ENCODE assay signal across 8 cellular contexts in genomic region chr10:133274751-133275682, GRCh38. TPM values are rescaled to one million over a fixed set of nuclear protein-coding genes. Genes with fewer than 3 reads are reported as not detected.
DNase-seq lines count a peak whose midpoint lies in the region; ATAC-seq and TF ChIP-seq lines count a peak whose summit lies in the region.

No MANE protein-coding gene starts in this region.

- H3K4me1 ChIP-seq in CD8-positive, alpha-beta memory T cell (ENCODE audit: insufficient read depth, low read length): peaks cover 45% of the 10 kb centered on the region
- peaks cover 12% of the 10 kb centered on the region for H3K4me1 ChIP-seq in foreskin keratinocyte

- CTCF ChIA-PET in CD8-positive, alpha-beta memory T cell (lab: Charles Lee): interaction anchor here (0.8 to 3.5 kb wide), 9 partner anchors 8 to 131 kb away, joined by 3 to 17 read pairs (median 5); no protein-coding TSS in a partner anchor

- no peaks in the 10 kb centered on the region for H3K9me3 Mint-ChIP-seq in CD8-positive, alpha-beta memory T cell
- no peaks in the 10 kb centered on the region for H3K9me3 Mint-ChIP-seq in nephron progenitor cell

- peak; percentile 47 for ATAC-seq in GM19468 (IDR thresholded peaks at IDR 0.05; ENCODE audit: extremely low read depth, unreplicated experiment)
- ATAC-seq in foreskin keratinocyte: peak; percentile 72

- POLR2A ChIA-PET in CD8-positive, alpha-beta memory T cell (lab: Charles Lee): interaction anchor here (1.0 to 1.5 kb wide), 3 partner anchors 11 to 115 kb away, joined by 3 to 8 read pairs (median 7); no protein-coding TSS in a partner anchor

- H3K36me3 ChIP-seq in CD8-positive, alpha-beta memory T cell (ENCODE audit: insufficient read depth, low read length): peaks cover 10% of the 10 kb centered on the region

- peak overlapping the region; percentile 93 for H3K27ac ChIP-seq in CD8-positive, alpha-beta memory T cell (ENCODE audit: low read depth, low read length)
- H3K27ac ChIP-seq in HL-60 (replicated peaks) (peak overlapping the region; percentile 92), foreskin keratinocyte (peak overlapping the region; percentile 97)

- H3K4me3 ChIP-seq in CD8-positive, alpha-beta memory T cell (ENCODE audit: low read length): peak overlapping the region; percentile 88
- H3K4me3 ChIP-seq in HL-60 (replicated peaks; ENCODE audit: insufficient read depth, low read length): peak overlapping the region; percentile 19

- TF ChIP-seq CTCF in HL-60 (IDR thresholded peaks at IDR 0.05; ENCODE audit: insufficient read depth, low read length) (no peak), foreskin keratinocyte (conservative IDR thresholded peaks at IDR 0.05) (no peak), nephron progenitor cell (IDR thresholded peaks at IDR 0.05) (no peak)

- peak overlapping the region; percentile 93 to 99 (median 96) for H3K27ac Mint-ChIP-seq in CD8-positive, alpha-beta memory T cell
- no peak overlapping the region for H3K27ac Mint-ChIP-seq in nephron progenitor cell

- no peaks in the 10 kb centered on the region for H3K27me3 ChIP-seq in CD8-positive, alpha-beta memory T cell (ENCODE audit: insufficient read depth, low read length, poor library complexity, severe bottlenecking)
- no peaks in the 10 kb centered on the region for H3K27me3 ChIP-seq in HL-60 (ENCODE audit: insufficient read depth, poor library complexity, severe bottlenecking)
- no peaks in the 10 kb centered on the region for H3K27me3 ChIP-seq in foreskin keratinocyte

- DNase-seq in CD8-positive, alpha-beta memory T cell: peak; percentile 71 to 92 (median 80)
- peak; percentile 89 to 90 for DNase-seq in HL-60 (ENCODE audit: low read depth in 1 of 2, low spot score in 1 of 2)
- peak; percentile 72 to 84 for DNase-seq in activated CD4-positive, alpha-beta T cell treated with anti-CD3 and anti-CD28 coated beads, Interleukin-2, amount 50 U/mL, for 24 hours (ENCODE audit: low read depth in 1 of 2, low spot score in 1 of 2)
- DNase-seq in foreskin keratinocyte: peak; percentile 82 to 93
- peak; percentile 65 for DNase-seq in stimulated activated CD8-positive, alpha-beta memory T cell treated with anti-CD3 and anti-CD28 coated beads, Interleukin-7, amount 100 ng/mL, for 24 hours (ENCODE audit: low read depth)
- DNase-seq in NCI-H2196 (lab: John Stamatoyannopoulos, UW; ENCODE audit: unreplicated experiment): no peak
- DNase-seq in nephron progenitor cell: no peak

- H3K9me3 ChIP-seq in CD8-positive, alpha-beta memory T cell (ENCODE audit: low read length): no peaks in the 10 kb centered on the region

- no peaks in the 10 kb centered on the region for H3K27me3 Mint-ChIP-seq in CD8-positive, alpha-beta memory T cell
- peaks cover 13% of the 10 kb centered on the region for H3K27me3 Mint-ChIP-seq in nephron progenitor cell (ENCODE audit: low read depth, poor library complexity)

- H3K4me1 Mint-ChIP-seq in CD8-positive, alpha-beta memory T cell: peaks cover 23 to 50% (median 34%) of the 10 kb centered on the region in 3 donors
- peaks cover 35% of the 10 kb centered on the region for H3K4me1 Mint-ChIP-seq in nephron progenitor cell

- H3K36me3 Mint-ChIP-seq in CD8-positive, alpha-beta memory T cell: peaks cover 0 to 35% (median 0%) of the 10 kb centered on the region in 3 donors
- no peaks in the 10 kb centered on the region for H3K36me3 Mint-ChIP-seq in nephron progenitor cell (ENCODE audit: low read depth)

- peak overlapping the region; percentile 88 to 97 (median 91) for H3K4me3 Mint-ChIP-seq in CD8-positive, alpha-beta memory T cell
- no peak overlapping the region for H3K4me3 Mint-ChIP-seq in nephron progenitor cell

RNA-seq across cellular contexts. Expression of gene ADAM8, which starts 1.7 kb away (rescaled TPM):
- 10 to 100 TPM; 67.0 to 70.0 TPM for total RNA-seq in CD8-positive, alpha-beta memory T cell
- polyA plus RNA-seq in CD8-positive, alpha-beta memory T cell: 74.9 TPM
- 137 and 180 TPM in 2 replicates for total RNA-seq in foreskin keratinocyte
- 94.3 and 134 TPM in 2 replicates for polyA plus RNA-seq in foreskin keratinocyte

RNA-seq across cellular contexts. Expression of gene TUBGCP2, which starts 33.7 kb away (rescaled TPM):
- total RNA-seq in CD8-positive, alpha-beta memory T cell: 10 to 100 TPM; 67.9 to 68.1 TPM
- polyA plus RNA-seq in CD8-positive, alpha-beta memory T cell: 39.9 TPM
- 64.9 and 68.1 TPM in 2 replicates for total RNA-seq in foreskin keratinocyte
- 84.2 and 88.8 TPM in 2 replicates for polyA plus RNA-seq in foreskin keratinocyte

RNA-seq across cellular contexts. Expression of gene ZNF511, which starts 33.7 kb away (rescaled TPM):
- 10 to 100 TPM; 82.2 to 83.2 TPM for total RNA-seq in CD8-positive, alpha-beta memory T cell
- polyA plus RNA-seq in CD8-positive, alpha-beta memory T cell: 90.8 TPM
- 42.3 and 50.3 TPM in 2 replicates for total RNA-seq in foreskin keratinocyte
- polyA plus RNA-seq in foreskin keratinocyte: 42.9 and 54.1 TPM in 2 replicates

RNA-seq across cellular contexts. Expression of gene VENTX, which starts 37.4 kb away (rescaled TPM):
- total RNA-seq in CD8-positive, alpha-beta memory T cell: not detected
- not detected for polyA plus RNA-seq in CD8-positive, alpha-beta memory T cell
- total RNA-seq in foreskin keratinocyte: not detected in 2 replicates
- polyA plus RNA-seq in foreskin keratinocyte: not detected in 2 replicates

RNA-seq across cellular contexts. Expression of gene UTF1, which starts 45.0 kb away (rescaled TPM):
- total RNA-seq in CD8-positive, alpha-beta memory T cell: not detected
- polyA plus RNA-seq in CD8-positive, alpha-beta memory T cell: not detected
- not detected in 2 replicates for total RNA-seq in foreskin keratinocyte
- polyA plus RNA-seq in foreskin keratinocyte: not detected in 2 replicates

Comparison
In these comparisons a context has a peak if more than half of its experiments do, and no peak if none do; other contexts are left out.
1. DNase-seq: peak in CD8-positive, alpha-beta memory T cell (5 of 5), HL-60 (2 of 2), activated CD4-positive, alpha-beta T cell treated with anti-CD3 and anti-CD28 coated beads, Interleukin-2, amount 50 U/mL, for 24 hours (2 of 2), foreskin keratinocyte (2 of 2) and stimulated activated CD8-positive, alpha-beta memory T cell treated with anti-CD3 and anti-CD28 coated beads, Interleukin-7, amount 100 ng/mL, for 24 hours (single experiment); none in NCI-H2196 (single experiment) and nephron progenitor cell (single experiment).
2. Peak in every context shown above with its lines, with median percentiles within 50 percentile points of each other: H3K27ac ChIP-seq.